ENCODE assay signal across 1 cellular context in the genomic region with DNA sequence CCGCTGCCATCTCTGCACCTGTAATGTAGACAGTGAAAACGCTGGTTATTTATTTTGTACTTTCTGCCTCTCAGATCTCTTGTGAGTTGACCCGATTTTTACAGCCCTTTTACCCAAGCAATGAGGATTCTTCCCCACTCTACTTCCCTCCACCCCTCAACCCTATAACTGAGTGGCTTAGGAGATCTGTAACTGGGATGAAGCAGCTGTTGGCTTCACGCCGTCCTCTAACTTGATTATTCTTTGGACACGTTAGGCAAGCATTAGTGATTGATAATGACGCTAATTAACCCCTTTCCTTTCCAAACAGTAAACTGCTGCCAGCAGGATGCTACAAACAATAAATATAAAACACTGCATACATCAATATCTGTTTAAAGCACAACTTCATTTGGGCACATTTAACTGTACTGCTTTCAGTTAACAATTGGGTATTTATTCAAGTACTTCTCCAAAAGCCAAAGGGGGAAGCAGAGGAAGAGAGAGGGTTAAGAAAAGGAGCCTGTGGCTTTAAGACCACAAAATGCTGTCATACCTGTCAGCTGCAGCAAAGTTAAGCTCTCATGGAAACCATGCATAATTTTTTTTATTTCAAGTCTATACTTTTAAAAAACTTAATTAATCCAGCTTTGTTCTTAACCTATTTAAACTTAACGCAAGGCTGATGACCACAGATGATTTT.
TF ChIP-seq lines count a peak whose summit lies in the region.

No MANE protein-coding gene starts in this region.

TF ChIP-seq in H1, 55 proteins besides CTCF, POLR2A, EP300 and RAD21:
- TF ChIP-seq BCL11A (IDR thresholded peaks at IDR 0.05; ENCODE audit: low read depth in 2 of 2, low read length in 2 of 2) (no peak), TCF12 (IDR thresholded peaks at IDR 0.05; ENCODE audit: low read depth, low read length) (0 out of 2 replicates have a peak, but pooled peaks have one; percentile 15), SP4 (IDR thresholded peaks at IDR 0.05; ENCODE audit: low read length) (no peak), TBP (IDR thresholded peaks at IDR 0.05; ENCODE audit: low read depth, low read length) (no peak), EZH2 (IDR thresholded peaks at IDR 0.05; ENCODE audit: low read depth, low read length, severe bottlenecking) (peak; percentile 44), RXRA (IDR thresholded peaks at IDR 0.05; ENCODE audit: insufficient read depth, low read depth, low read length) (no peak), CEBPB (IDR thresholded peaks at IDR 0.05; ENCODE audit: low read depth, low read length) (no peak), YY1 (IDR thresholded peaks at IDR 0.05; ENCODE audit: low read depth, low read length) (no peak), KDM1A (IDR thresholded peaks at IDR 0.05; ENCODE audit: borderline replicate concordance, low read length) (no peak), CHD1 (IDR thresholded peaks at IDR 0.05; ENCODE audit: low read depth, low read length) (no peak), SUZ12 (IDR thresholded peaks at IDR 0.05; ENCODE audit: low read length) (peak; percentile 55), SAP30 (IDR thresholded peaks at IDR 0.05; ENCODE audit: insufficient read depth, insufficient replicate concordance, low read length) (no peak), POLR2AphosphoS5 (IDR thresholded peaks at IDR 0.05; ENCODE audit: low read depth, low read length) (no peak), TAF7 (optimal IDR thresholded peaks at IDR 0.05; ENCODE audit: borderline replicate concordance, low read depth, low read length) (no peak), NANOG (IDR thresholded peaks at IDR 0.05; ENCODE audit: insufficient read depth, low read depth, low read length, poor library complexity, severe bottlenecking) (no peak), CHD2 (IDR thresholded peaks at IDR 0.05; ENCODE audit: low read length) (no peak), MAFK (IDR thresholded peaks at IDR 0.05; ENCODE audit: low read depth, low read length) (no peak), ASH2L (IDR thresholded peaks at IDR 0.05; ENCODE audit: low read length) (no peak), GABPA (IDR thresholded peaks at IDR 0.05; ENCODE audit: borderline replicate concordance, insufficient read depth, low read length) (no peak), HDAC2 (IDR thresholded peaks at IDR 0.05; ENCODE audit: borderline replicate concordance in 1 of 2, low read depth in 2 of 2, low read length in 2 of 2) (no peak), NRF1 (IDR thresholded peaks at IDR 0.05; ENCODE audit: low read depth, low read length) (no peak), CBX8 (IDR thresholded peaks at IDR 0.05; ENCODE audit: borderline replicate concordance, low read depth, low read length) (no peak), RNF2 (IDR thresholded peaks at IDR 0.05; ENCODE audit: borderline replicate concordance, low read depth, low read length, missing control alignments, poor library complexity, severe bottlenecking) (peak; percentile 22), BRCA1 (IDR thresholded peaks at IDR 0.05; ENCODE audit: low read depth, low read length) (no peak), SIRT6 (IDR thresholded peaks at IDR 0.05; ENCODE audit: low read length) (no peak), RFX5 (IDR thresholded peaks at IDR 0.05; ENCODE audit: borderline replicate concordance, low read depth, low read length) (no peak), GTF2F1 (IDR thresholded peaks at IDR 0.05; ENCODE audit: borderline replicate concordance, low read depth, low read length) (no peak), ZNF274 (IDR thresholded peaks at IDR 0.05; ENCODE audit: borderline replicate concordance, extremely low read depth, low read length) (no peak), HDAC6 (IDR thresholded peaks at IDR 0.05; ENCODE audit: low read depth, low read length) (no peak)
- TF ChIP-seq, protein P1, sequence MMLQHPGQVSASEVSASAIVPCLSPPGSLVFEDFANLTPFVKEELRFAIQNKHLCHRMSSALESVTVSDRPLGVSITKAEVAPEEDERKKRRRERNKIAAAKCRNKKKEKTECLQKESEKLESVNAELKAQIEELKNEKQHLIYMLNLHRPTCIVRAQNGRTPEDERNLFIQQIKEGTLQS (IDR thresholded peaks at IDR 0.05; ENCODE audit: insufficient read depth, low read depth, low read length), result no peak
- TF ChIP-seq, protein P2, sequence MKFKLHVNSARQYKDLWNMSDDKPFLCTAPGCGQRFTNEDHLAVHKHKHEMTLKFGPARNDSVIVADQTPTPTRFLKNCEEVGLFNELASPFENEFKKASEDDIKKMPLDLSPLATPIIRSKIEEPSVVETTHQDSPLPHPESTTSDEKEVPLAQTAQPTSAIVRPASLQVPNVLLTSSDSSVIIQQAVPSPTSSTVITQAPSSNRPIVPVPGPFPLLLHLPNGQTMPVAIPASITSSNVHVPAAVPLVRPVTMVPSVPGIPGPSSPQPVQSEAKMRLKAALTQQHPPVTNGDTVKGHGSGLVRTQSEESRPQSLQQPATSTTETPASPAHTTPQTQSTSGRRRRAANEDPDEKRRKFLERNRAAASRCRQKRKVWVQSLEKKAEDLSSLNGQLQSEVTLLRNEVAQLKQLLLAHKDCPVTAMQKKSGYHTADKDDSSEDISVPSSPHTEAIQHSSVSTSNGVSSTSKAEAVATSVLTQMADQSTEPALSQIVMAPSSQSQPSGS (IDR thresholded peaks at IDR 0.05; ENCODE audit: low read length), result no peak
TF ChIP-seq in H1: peak in this region for 4.
